Comparison of ENCODE assay signal across 29 cellular contexts in genomic region chrX:148942754-148943153, GRCh38.
"Had no signal": no experiment of that assay in that cellular context is flagged by ENCODE, and none has a peak within 500 bp of the region (broad histone marks: within the 10 kb centered on the region; RNA-seq: fewer than 3 reads in every experiment).

No MANE protein-coding gene starts in this region.

- H3K36me3 ChIP-seq: neural progenitor cell, ovary, right lobe of liver, sigmoid colon, stomach, thoracic aorta, thyroid gland, tibial nerve, upper lobe of left lung, vagina had no signal

- FAIRE-seq: small intestine, urothelium cell line had no signal

- H3K9me3 ChIP-seq: ovary, psoas muscle, right lobe of liver, sigmoid colon, stomach, thoracic aorta, thyroid gland, tibial nerve, upper lobe of left lung, vagina had no signal

- H3K4me3 Mint-ChIP-seq: natural killer cell; nephron; neural progenitor cell; stimulated activated effector memory CD8-positive, alpha-beta T cell treated with anti-CD3 and anti-CD28 coated beads, Interleukin-12 subunit alpha, Interleukin-12 subunit beta, amount 100 ng/mL, for 72 hours; stimulated activated naive B cell treated with anti-CD40 and anti-IgM and Interleukin-4, amounts not matched to agents 10 μg/mL and 1 μg/mL and 100 μg/mL, for 72 hours; stimulated activated naive CD8-positive, alpha-beta T cell treated with anti-CD3 and anti-CD28 coated beads, Interleukin-15, Interleukin-2, amounts not matched to agents 100 ng/mL and 50 ng/mL, for 24 hours had no signal

- H3K4me3 ChIP-seq: neural progenitor cell, ovary, psoas muscle, right lobe of liver, sigmoid colon, stomach, thoracic aorta, thyroid gland, tibial nerve, upper lobe of left lung, vagina had no signal

- H3K27me3 Mint-ChIP-seq: progenitor cell of endocrine pancreas; stimulated activated naive B cell treated with anti-CD40 and anti-IgM and Interleukin-4, amounts not matched to agents 10 μg/mL and 1 μg/mL and 100 μg/mL, for 72 hours; stimulated activated naive CD8-positive, alpha-beta T cell treated with anti-CD3 and anti-CD28 coated beads, Interleukin-15, Interleukin-2, amounts not matched to agents 100 ng/mL and 50 ng/mL, for 24 hours had no signal

- ATAC-seq: natural killer cell; psoas muscle; right cardiac atrium; right lobe of liver; stimulated activated effector memory CD8-positive, alpha-beta T cell treated with anti-CD3 and anti-CD28 coated beads, Interleukin-12 subunit alpha, Interleukin-12 subunit beta, amount 100 ng/mL, for 72 hours; stimulated activated naive B cell treated with anti-CD40 and anti-IgM and Interleukin-4, amounts not matched to agents 10 μg/mL and 1 μg/mL and 100 μg/mL, for 72 hours had no signal

- H3K27ac ChIP-seq: neural progenitor cell, ovary, parathyroid adenoma, psoas muscle, right lobe of liver, sigmoid colon, stomach, thoracic aorta, thyroid gland, tibial nerve, upper lobe of left lung, vagina had no signal

- DNase-seq: natural killer cell; occipital lobe; ovary; posterior cingulate gyrus; psoas muscle; right cardiac atrium; right lobe of liver; sigmoid colon; small intestine; stimulated activated CD4-positive, alpha-beta T cell treated with anti-CD3 and anti-CD28 coated beads, Interleukin-15, amount 100 ng/mL, for 24 hours; stimulated activated CD4-positive, alpha-beta T cell treated with anti-CD3 and anti-CD28 coated beads, Interleukin-2, amount 100 ng/mL, for 24 hours; stimulated activated CD4-positive, alpha-beta T cell treated with anti-CD3 and anti-CD28 coated beads, Interleukin-2, amount 100 ng/mL, for 48 hours; stimulated activated CD4-positive, alpha-beta T cell treated with anti-CD3 and anti-CD28 coated beads, Interleukin-4, amount 100 ng/mL, for 24 hours; stimulated activated naive B cell treated with anti-CD40 and anti-IgM and Interleukin-4, amounts not matched to agents 10 μg/mL and 1 μg/mL and 100 μg/mL, for 72 hours; stimulated activated naive CD4-positive, alpha-beta T cell treated with Interleukin-2 at 50 U/mL for 16 hours; stomach; thyroid gland; trophoblast cell; upper lobe of left lung had no signal

- H3K27me3 ChIP-seq: neural progenitor cell, ovary, right lobe of liver, sigmoid colon, stomach, thyroid gland, tibial nerve, upper lobe of left lung, vagina had no signal

- H3K9ac ChIP-seq: neural progenitor cell, parathyroid adenoma had no signal

- H3K4me1 ChIP-seq: neural progenitor cell, parathyroid adenoma, psoas muscle, right lobe of liver, sigmoid colon, stomach, thyroid gland, tibial nerve, upper lobe of left lung, vagina had no signal

- H3K4me1 Mint-ChIP-seq: natural killer cell; nephron; neural progenitor cell; stimulated activated effector memory CD8-positive, alpha-beta T cell treated with anti-CD3 and anti-CD28 coated beads, Interleukin-12 subunit alpha, Interleukin-12 subunit beta, amount 100 ng/mL, for 72 hours had no signal

- H3K36me3 Mint-ChIP-seq: natural killer cell; neural progenitor cell; stimulated activated effector memory CD8-positive, alpha-beta T cell treated with anti-CD3 and anti-CD28 coated beads, Interleukin-12 subunit alpha, Interleukin-12 subunit beta, amount 100 ng/mL, for 72 hours; stimulated activated naive B cell treated with anti-CD40 and anti-IgM and Interleukin-4, amounts not matched to agents 10 μg/mL and 1 μg/mL and 100 μg/mL, for 72 hours had no signal

- H3K27ac Mint-ChIP-seq: natural killer cell; nephron; neural progenitor cell; progenitor cell of endocrine pancreas; stimulated activated effector memory CD8-positive, alpha-beta T cell treated with anti-CD3 and anti-CD28 coated beads, Interleukin-12 subunit alpha, Interleukin-12 subunit beta, amount 100 ng/mL, for 72 hours; stimulated activated naive B cell treated with anti-CD40 and anti-IgM and Interleukin-4, amounts not matched to agents 10 μg/mL and 1 μg/mL and 100 μg/mL, for 72 hours; stimulated activated naive CD8-positive, alpha-beta T cell treated with anti-CD3 and anti-CD28 coated beads, Interleukin-15, Interleukin-2, amounts not matched to agents 100 ng/mL and 50 ng/mL, for 24 hours had no signal

- H3K4me2 ChIP-seq: neural progenitor cell had no signal

- H3K79me2 ChIP-seq: parathyroid adenoma had no signal

- H2AFZ ChIP-seq: neural progenitor cell, parathyroid adenoma had no signal
